26 cellular contexts compared by ENCODE assay signal in the genomic region with DNA sequence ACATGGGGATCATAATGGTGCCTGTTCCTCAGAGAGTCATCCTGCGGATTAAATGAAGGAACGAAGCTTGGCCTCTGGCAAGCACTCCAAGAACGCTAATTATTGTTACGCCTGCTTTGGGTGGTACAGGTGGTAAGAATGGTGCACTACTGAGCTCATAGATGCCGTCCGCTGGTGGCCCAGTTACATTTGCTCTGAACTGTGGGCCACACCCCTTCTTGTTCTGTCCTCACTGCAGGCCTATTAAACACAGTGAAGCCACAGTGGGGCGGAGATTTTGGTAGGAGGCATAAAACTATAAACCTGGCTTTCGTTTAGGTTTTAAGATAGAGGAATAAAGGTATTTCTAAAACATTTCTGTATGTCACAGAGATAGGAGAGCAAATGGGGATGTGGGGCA.
"Had no signal": no experiment of that assay in that cellular context is flagged by ENCODE, and none has a peak within 500 bp of the region (broad histone marks: within the 10 kb centered on the region; RNA-seq: fewer than 3 reads in every experiment).

No MANE protein-coding gene starts in this region.

- H3K27ac ChIP-seq: hepatocyte, left lung, lower lobe of right lung, ovary, right atrium auricular region, right lobe of liver, transverse colon, upper lobe of left lung, vagina had no signal

- H3K27ac Mint-ChIP-seq: naive thymus-derived CD8-positive, alpha-beta T cell; nephron; progenitor cell of endocrine pancreas; stimulated activated memory B cell treated with anti-CD40 and anti-IgM and Interleukin-4, amounts not matched to agents 10 μg/mL and 1 μg/mL and 100 μg/mL, for 72 hours; stimulated activated naive CD8-positive, alpha-beta T cell treated with anti-CD3 and anti-CD28 coated beads, Interleukin-15, amount 100 ng/mL, for 72 hours had no signal

- H2AFZ ChIP-seq: hepatocyte had no signal

- H3K27me3 ChIP-seq: hepatocyte, left lung, ovary, right atrium auricular region, right lobe of liver, transverse colon, upper lobe of left lung, vagina had no signal

- H3K27me3 Mint-ChIP-seq: progenitor cell of endocrine pancreas; stimulated activated memory B cell treated with anti-CD40 and anti-IgM and Interleukin-4, amounts not matched to agents 10 μg/mL and 1 μg/mL and 100 μg/mL, for 72 hours had no signal

- DNase-seq: kidney glomerular epithelial cell; left cardiac atrium; left lung; lower lobe of right lung; mammary epithelial cell; mesenchymal stem cell; naive thymus-derived CD8-positive, alpha-beta T cell; ovary; right lobe of liver; stimulated activated CD4-positive, alpha-beta T cell treated with anti-CD3 and anti-CD28 coated beads, Interleukin-1b, Interleukin-23, amount 100 ng/mL, for 48 hours; stimulated activated CD4-positive, alpha-beta T cell treated with anti-CD3 and anti-CD28 coated beads, Interleukin-2, amount 100 ng/mL, for 48 hours; stimulated activated CD4-positive, alpha-beta T cell treated with anti-CD3 and anti-CD28 coated beads, Interleukin-4, amount 100 ng/mL, for 4 hours; stimulated activated CD8-positive, alpha-beta memory T cell treated with anti-CD3 and anti-CD28 coated beads, Interleukin-4, amount 100 ng/mL, for 48 hours; stimulated activated naive CD4-positive, alpha-beta T cell treated with Interleukin-2 at 50 U/mL for 16 hours; stimulated activated naive CD8-positive, alpha-beta T cell treated with anti-CD3 and anti-CD28 coated beads, Interleukin-15, amount 100 ng/mL, for 72 hours; substantia nigra; transverse colon; upper lobe of left lung had no signal

- ATAC-seq: left cardiac atrium; left lung; lower lobe of right lung; naive thymus-derived CD8-positive, alpha-beta T cell; right lobe of liver; stimulated activated memory B cell treated with anti-CD40 and anti-IgM and Interleukin-4, amounts not matched to agents 10 μg/mL and 1 μg/mL and 100 μg/mL, for 72 hours; stimulated activated naive CD8-positive, alpha-beta T cell treated with anti-CD3 and anti-CD28 coated beads, Interleukin-15, amount 100 ng/mL, for 72 hours had no signal

- H3K36me3 ChIP-seq: left lung, lower lobe of right lung, ovary, right atrium auricular region, right lobe of liver, transverse colon, upper lobe of left lung, vagina had no signal

- H3K4me3 Mint-ChIP-seq: naive thymus-derived CD8-positive, alpha-beta T cell; nephron; neural crest cell; stimulated activated memory B cell treated with anti-CD40 and anti-IgM and Interleukin-4, amounts not matched to agents 10 μg/mL and 1 μg/mL and 100 μg/mL, for 72 hours; stimulated activated naive CD8-positive, alpha-beta T cell treated with anti-CD3 and anti-CD28 coated beads, Interleukin-15, amount 100 ng/mL, for 72 hours had no signal

- H3K9me3 ChIP-seq: left lung, lower lobe of right lung, ovary, right atrium auricular region, right lobe of liver, transverse colon, upper lobe of left lung, vagina had no signal

- H3K4me1 Mint-ChIP-seq: naive thymus-derived CD8-positive, alpha-beta T cell; neural crest cell; stimulated activated memory B cell treated with anti-CD40 and anti-IgM and Interleukin-4, amounts not matched to agents 10 μg/mL and 1 μg/mL and 100 μg/mL, for 72 hours; stimulated activated naive CD8-positive, alpha-beta T cell treated with anti-CD3 and anti-CD28 coated beads, Interleukin-15, amount 100 ng/mL, for 72 hours had no signal

- H3K4me1 ChIP-seq: left lung, lower lobe of right lung, right atrium auricular region, right lobe of liver, transverse colon, upper lobe of left lung, vagina had no signal

- H3K4me2 ChIP-seq: hepatocyte, smooth muscle cell had no signal

- H3K36me3 Mint-ChIP-seq: naive thymus-derived CD8-positive, alpha-beta T cell; stimulated activated memory B cell treated with anti-CD40 and anti-IgM and Interleukin-4, amounts not matched to agents 10 μg/mL and 1 μg/mL and 100 μg/mL, for 72 hours had no signal

- H3K9me3 Mint-ChIP-seq: naive thymus-derived CD8-positive, alpha-beta T cell; nephron; neural crest cell; stimulated activated memory B cell treated with anti-CD40 and anti-IgM and Interleukin-4, amounts not matched to agents 10 μg/mL and 1 μg/mL and 100 μg/mL, for 72 hours; stimulated activated naive CD8-positive, alpha-beta T cell treated with anti-CD3 and anti-CD28 coated beads, Interleukin-15, amount 100 ng/mL, for 72 hours had no signal

- H3K4me3 ChIP-seq: hepatocyte, left lung, lower lobe of right lung, ovary, right atrium auricular region, right lobe of liver, smooth muscle cell, transverse colon, upper lobe of left lung, vagina had no signal

- H3K79me2 ChIP-seq: hepatocyte had no signal
